In genomic region chr11:119750056-119750455, GRCh38 we compare ENCODE assay signal across 23 cellular contexts. TPM values are rescaled to one million over a fixed set of nuclear protein-coding genes. Genes with fewer than 3 reads are reported as not detected.
DNase-seq lines count a peak whose midpoint lies in the region; ATAC-seq and TF ChIP-seq lines count a peak whose summit lies in the region.
"Had no signal": no experiment of that assay in that cellular context is flagged by ENCODE, and none has a peak within 500 bp of the region (broad histone marks: within the 10 kb centered on the region; RNA-seq: fewer than 3 reads in every experiment).

No MANE protein-coding gene starts in this region.

- no peak for TF ChIP-seq CTCF in left lung (IDR thresholded peaks at IDR 0.05)
- TF ChIP-seq CTCF in OCI-LY7 (conservative IDR thresholded peaks at IDR 0.05; ENCODE audit: low read length), result no peak

- no peaks in the 10 kb centered on the region for H3K9me2 ChIP-seq in OCI-LY7 (ENCODE audit: insufficient read depth, low read length)

- peaks cover 0 to 3% of the 10 kb centered on the region in 2 donors for H3K9me3 Mint-ChIP-seq in stimulated activated naive B cell treated with anti-CD40 and anti-IgM and Interleukin-4, amounts not matched to agents 10 μg/mL and 1 μg/mL and 100 μg/mL, for 72 hours
- H3K9me3 Mint-ChIP-seq: CD8-positive, alpha-beta T cell; HFFc6; IgD-negative memory B cell had no signal

- H3K4me3 ChIP-seq in left lung, result no peak overlapping the region
- peak overlapping the region; percentile 54 for H3K4me3 ChIP-seq in trophoblast cell (ENCODE audit: low read depth, low read length)
- H3K4me3 ChIP-seq in OCI-LY7 (ENCODE audit: low read depth, low read length, poor library complexity, severe bottlenecking), result no peak overlapping the region
- H3K4me3 ChIP-seq: A549, GM12878, GM23248 had no signal

- H2BK12ac ChIP-seq in trophoblast cell (ENCODE audit: low read length), result no peak overlapping the region

- H3K14ac ChIP-seq in trophoblast cell (ENCODE audit: low read length), result no peak overlapping the region

- H2AFZ ChIP-seq in trophoblast cell (ENCODE audit: insufficient read depth, low read length, poor library complexity), result no peak overlapping the region
- H2AFZ ChIP-seq in OCI-LY7 (ENCODE audit: low read length), result no peak overlapping the region
- H2AFZ ChIP-seq: GM23248 had no signal

- BruUV-seq in OCI-LY7 (replicated peaks; lab: Mats Ljungman, UMichigan), result no TSS peak

- no peak overlapping the region for H3K23ac ChIP-seq in trophoblast cell (ENCODE audit: low read length)

- H2BK120ac ChIP-seq in trophoblast cell (ENCODE audit: insufficient read depth, low read length, poor library complexity), result no peak overlapping the region

- peak overlapping the region; percentile 20 for H3K27ac Mint-ChIP-seq in stimulated activated naive B cell treated with anti-CD40 and anti-IgM and Interleukin-4, amounts not matched to agents 10 μg/mL and 1 μg/mL and 100 μg/mL, for 72 hours
- H3K27ac Mint-ChIP-seq: CD8-positive, alpha-beta T cell; HFFc6 had no signal

- no peak overlapping the region for H3K18ac ChIP-seq in trophoblast cell (ENCODE audit: low read length)

- H3K27ac ChIP-seq in left lung (no peak overlapping the region), trophoblast cell (ENCODE audit: low read depth, low read length) (no peak overlapping the region), OCI-LY7 (ENCODE audit: low read depth, low read length, poor library complexity, severe bottlenecking) (no peak overlapping the region)
- H3K27ac ChIP-seq: 22Rv1, A549, C4-2B, GM23248 had no signal

- H4K12ac ChIP-seq in trophoblast cell (ENCODE audit: low read depth, low read length), result no peak overlapping the region

- H4K8ac ChIP-seq in trophoblast cell (ENCODE audit: low read depth, low read length), result no peak overlapping the region

- H3K4me1 Mint-ChIP-seq in stimulated activated naive B cell treated with anti-CD40 and anti-IgM and Interleukin-4, amounts not matched to agents 10 μg/mL and 1 μg/mL and 100 μg/mL, for 72 hours, result peaks cover 31 to 32% of the 10 kb centered on the region in 2 donors

- no peak overlapping the region for H3K4me3 Mint-ChIP-seq in stimulated activated naive B cell treated with anti-CD40 and anti-IgM and Interleukin-4, amounts not matched to agents 10 μg/mL and 1 μg/mL and 100 μg/mL, for 72 hours
- H3K4me3 Mint-ChIP-seq: CD8-positive, alpha-beta T cell; HFFc6; IgD-negative memory B cell had no signal

- H3K79me2 ChIP-seq in trophoblast cell (ENCODE audit: control insufficient read depth, insufficient read depth, low read length, poor library complexity) (no peaks in the 10 kb centered on the region), OCI-LY7 (ENCODE audit: insufficient read depth, low read depth, low read length) (no peaks in the 10 kb centered on the region)

- H3K9me3 ChIP-seq in left lung, result no peaks in the 10 kb centered on the region
- peaks cover 4% of the 10 kb centered on the region for H3K9me3 ChIP-seq in trophoblast cell (ENCODE audit: insufficient read depth, low read depth, low read length)
- no peaks in the 10 kb centered on the region for H3K9me3 ChIP-seq in OCI-LY7 (ENCODE audit: low read length)
- H3K9me3 ChIP-seq: A549 had no signal

- POLR2A ChIA-PET in OCI-LY7 (lab: Charles Lee), result no interaction called here

- peaks cover 0 to 4% of the 10 kb centered on the region in 2 donors for H3K36me3 Mint-ChIP-seq in stimulated activated naive B cell treated with anti-CD40 and anti-IgM and Interleukin-4, amounts not matched to agents 10 μg/mL and 1 μg/mL and 100 μg/mL, for 72 hours
- H3K36me3 Mint-ChIP-seq: CD8-positive, alpha-beta T cell; IgD-negative memory B cell had no signal

- no peaks in the 10 kb centered on the region for H3K4me1 ChIP-seq in left lung
- no peaks in the 10 kb centered on the region for H3K4me1 ChIP-seq in trophoblast cell (ENCODE audit: control insufficient read depth in 1 of 2, insufficient read depth in 2 of 2, low read length in 2 of 2)
- peaks cover 4% of the 10 kb centered on the region for H3K4me1 ChIP-seq in OCI-LY7 (ENCODE audit: insufficient read depth, low read length, poor library complexity, severe bottlenecking)
- H3K4me1 ChIP-seq: A549 had no signal

- H2AK5ac ChIP-seq in trophoblast cell (ENCODE audit: low read length), result no peak overlapping the region

- H2BK5ac ChIP-seq in trophoblast cell (ENCODE audit: low read depth, low read length, poor library complexity), result no peak overlapping the region

- H3K27me3 ChIP-seq in left lung, result peaks cover 0 to 67% of the 10 kb centered on the region in 2 donors
- H3K27me3 ChIP-seq in trophoblast cell (ENCODE audit: insufficient read depth, low read length), result no peaks in the 10 kb centered on the region

- peaks cover 11 to 32% of the 10 kb centered on the region in 2 donors for H3K27me3 Mint-ChIP-seq in stimulated activated naive B cell treated with anti-CD40 and anti-IgM and Interleukin-4, amounts not matched to agents 10 μg/mL and 1 μg/mL and 100 μg/mL, for 72 hours

- no peaks in the 10 kb centered on the region for H3K79me1 ChIP-seq in trophoblast cell (ENCODE audit: low read length)

- H3K4me2 ChIP-seq in trophoblast cell (ENCODE audit: low read length), result no peak overlapping the region
- no peak overlapping the region for H3K4me2 ChIP-seq in OCI-LY7 (ENCODE audit: low read length)
- H3K4me2 ChIP-seq: A549 had no signal

- no peak for ATAC-seq in left lung
- ATAC-seq in stimulated activated naive B cell treated with anti-CD40 and anti-IgM and Interleukin-4, amounts not matched to agents 10 μg/mL and 1 μg/mL and 100 μg/mL, for 72 hours (replicated peaks), result no peak
- ATAC-seq: A549; CD8-positive, alpha-beta T cell; GM12878; HCT116; HepG2 had no signal

- peak; percentile 36 for DNase-seq in activated effector memory CD4-positive, alpha-beta T cell treated with anti-CD3 and anti-CD28 coated beads, Interleukin-2, amount 50 U/mL, for 16 hours
- no peak for DNase-seq in activated effector memory CD4-positive, alpha-beta T cell treated with Interleukin-2 at 50 U/mL for 16 hours
- DNase-seq in left lung, result peak; percentile 10 to 50
- DNase-seq in trophoblast cell, result no peak
- no peak for DNase-seq in stimulated activated naive B cell treated with anti-CD40 and anti-IgM and Interleukin-4, amounts not matched to agents 10 μg/mL and 1 μg/mL and 100 μg/mL, for 72 hours
- no peak for DNase-seq in GM19238 (ENCODE audit: insufficient read length, low spot score)
- no peak for DNase-seq in OCI-LY7 (ENCODE audit: low spot score)
- no peak for DNase-seq in SW 1271 (lab: John Stamatoyannopoulos, UW)
- DNase-seq: AML-193; CD8-positive, alpha-beta T cell; DMS 273 treated with DMSO at 0.1 percent for 48 hours; DMS53; DND-41; EL; GM23248; HFFc6 had no signal

- WGBS in trophoblast cell (ENCODE audit: extremely low coverage, insufficient coverage, insufficient read length), result no CpG with 5 or more reads among the region's 8 CpGs

- H4K20me1 ChIP-seq in OCI-LY7 (ENCODE audit: insufficient read depth, low read length), result no peaks in the 10 kb centered on the region

- H4K91ac ChIP-seq in trophoblast cell (ENCODE audit: low read depth, low read length), result no peak overlapping the region

- no peak overlapping the region for H3K4ac ChIP-seq in trophoblast cell (ENCODE audit: low read depth, low read length)

- no peak overlapping the region for H3K9ac ChIP-seq in trophoblast cell (ENCODE audit: low read length)
- H3K9ac ChIP-seq: GM23248 had no signal

- intact Hi-C loops in left lung (cut with DNase I), result no loop called here
- intact Hi-C loops in OCI-LY7 (cut with micrococcal nuclease; ENCODE audit: unreplicated experiment), result no loop called here

- CTCF ChIA-PET in OCI-LY7 (lab: Charles Lee; ENCODE audit: unreplicated experiment), result no interaction called here

- H3K36me3 ChIP-seq in left lung, result no peaks in the 10 kb centered on the region
- no peaks in the 10 kb centered on the region for H3K36me3 ChIP-seq in trophoblast cell (ENCODE audit: control insufficient read depth in 1 of 2, insufficient read depth in 2 of 2, low read length in 2 of 2)
- no peaks in the 10 kb centered on the region for H3K36me3 ChIP-seq in OCI-LY7 (ENCODE audit: insufficient read depth, low read length)

RNA-seq across cellular contexts. Expression of gene NECTIN1, which starts 21.1 kb away (rescaled TPM):
- total RNA-seq in left lung, result 10 to 100 TPM; 13.0 to 13.8 TPM
- 16.6 and 16.8 TPM in 2 replicates for polyA plus RNA-seq in trophoblast cell (2013)
- 2.3 and 5.8 TPM in 2 replicates for total RNA-seq in OCI-LY7 (2014; rRNA removed; shearing (Covaris generic))
- total RNA-seq in OCI-LY7 (2022), result 11.5 and 14.3 TPM in 2 replicates

Comparison
In these comparisons a context has a peak if more than half of its experiments do, and no peak if none do; other contexts are left out.
1. DNase-seq: peak in activated effector memory CD4-positive, alpha-beta T cell treated with anti-CD3 and anti-CD28 coated beads, Interleukin-2, amount 50 U/mL, for 16 hours (single experiment) and left lung (2 of 2); none in activated effector memory CD4-positive, alpha-beta T cell treated with Interleukin-2 at 50 U/mL for 16 hours (single experiment), trophoblast cell (0 of 2), stimulated activated naive B cell treated with anti-CD40 and anti-IgM and Interleukin-4, amounts not matched to agents 10 μg/mL and 1 μg/mL and 100 μg/mL, for 72 hours (single experiment), GM19238 (single experiment), OCI-LY7 (single experiment) and SW 1271 (0 of 2).